ENCODE assay signal across 10 cellular contexts in genomic region chr14:91374897-91375747, GRCh38. TPM values are rescaled to one million over a fixed set of nuclear protein-coding genes. Genes with fewer than 3 reads are reported as not detected.
A peak's percentile ranks its signal among the peaks of the same experiment; 100 is the strongest.
DNase-seq lines count a peak whose midpoint lies in the region; ATAC-seq, FAIRE-seq and TF ChIP-seq lines count a peak whose summit lies in the region.
"Had no signal": no experiment of that assay in that cellular context is flagged by ENCODE, and none has a peak within 500 bp of the region (broad histone marks: within the 10 kb centered on the region; RNA-seq: fewer than 3 reads in every experiment).

No MANE protein-coding gene starts in this region.

- H3K27me3 Mint-ChIP-seq in activated naive CD8-positive, alpha-beta T cell treated with anti-CD3 and anti-CD28 coated beads, Interleukin-2, amount 10 ng/mL, durations not matched to agents 7 days and 5 days: no peaks in the 10 kb centered on the region

- peaks cover 11% of the 10 kb centered on the region for H3K36me3 Mint-ChIP-seq in activated naive CD8-positive, alpha-beta T cell treated with anti-CD3 and anti-CD28 coated beads, Interleukin-2, amount 10 ng/mL, durations not matched to agents 7 days and 5 days

- intact Hi-C loops in esophagus squamous epithelium (cut with DNase I): no loop called here

- FAIRE-seq in small intestine (lab: Jason Lieb, UNC): no peak
- FAIRE-seq: colon, TTC549 had no signal

- 53 to 76% (median 58%) methylated on average over 28 of the region's 28 CpGs for WGBS in small intestine, 3 donors
- WGBS in esophagus squamous epithelium, 2 donors: 62 to 87% methylated on average over 18 to 23 of the region's 28 CpGs

- H3K27me3 ChIP-seq in small intestine (ENCODE audit: control insufficient read depth in 2 of 2, insufficient read depth in 2 of 2, low read length in 2 of 2): no peaks in the 10 kb centered on the region
- no peaks in the 10 kb centered on the region for H3K27me3 ChIP-seq in esophagus squamous epithelium

- peak overlapping the region; percentile 80 for H3K4me3 Mint-ChIP-seq in activated naive CD8-positive, alpha-beta T cell treated with anti-CD3 and anti-CD28 coated beads, Interleukin-2, amount 10 ng/mL, durations not matched to agents 7 days and 5 days

- H3K9me3 ChIP-seq in small intestine (ENCODE audit: control insufficient read depth, low read depth) (no peaks in the 10 kb centered on the region), esophagus squamous epithelium (no peaks in the 10 kb centered on the region)

- no peaks in the 10 kb centered on the region for H3K9me3 Mint-ChIP-seq in activated naive CD8-positive, alpha-beta T cell treated with anti-CD3 and anti-CD28 coated beads, Interleukin-2, amount 10 ng/mL, durations not matched to agents 7 days and 5 days

- peak overlapping the region; percentile 90 for H3K27ac Mint-ChIP-seq in activated naive CD8-positive, alpha-beta T cell treated with anti-CD3 and anti-CD28 coated beads, Interleukin-2, amount 10 ng/mL, durations not matched to agents 7 days and 5 days

- H3K27ac ChIP-seq in small intestine (ENCODE audit: low read depth in 1 of 2, low read length in 1 of 2): peak overlapping the region; percentile 8 to 77
- H3K27ac ChIP-seq in esophagus squamous epithelium: peak overlapping the region in 1 of 4 donors; percentile 55

- H3K4me3 ChIP-seq in small intestine (ENCODE audit: low read depth in 1 of 2, low read length in 2 of 2) (no peak overlapping the region), esophagus squamous epithelium (no peak overlapping the region)

- TF ChIP-seq CTCF in esophagus squamous epithelium (IDR thresholded peaks at IDR 0.05): no peak

- POLR2A ChIA-PET in activated naive CD8-positive, alpha-beta T cell treated with anti-CD3 and anti-CD28 coated beads, Interleukin-2, amount 10 ng/mL, durations not matched to agents 7 days and 5 days (lab: Charles Lee): interaction anchor here (0.9 to 8.6 kb wide), 11 partner anchors 12 to 51 kb away, joined by 3 to 81 read pairs (median 8); partner anchors contain the start of gene CCDC88C

- DNase-seq in NCI-H2029 (lab: John Stamatoyannopoulos, UW): peak; percentile 76
- no peak for DNase-seq in NCI-H2029 treated with DMSO at 0.1 percent for 48 hours (lab: John Stamatoyannopoulos, UW)
- peak; percentile 86 for DNase-seq in NCI-H446 treated with DMSO at 0.1 percent for 48 hours (lab: John Stamatoyannopoulos, UW)
- peak; percentile 64 for DNase-seq in activated naive CD8-positive, alpha-beta T cell treated with anti-CD3 and anti-CD28 coated beads, Interleukin-2, amount 10 ng/mL, durations not matched to agents 7 days and 5 days
- DNase-seq in small intestine: no peak
- no peak for DNase-seq in esophagus squamous epithelium (lab: John Stamatoyannopoulos, UW)

- H3K36me3 ChIP-seq in small intestine (ENCODE audit: control insufficient read depth in 2 of 2, insufficient read depth in 2 of 2, low read length in 2 of 2) (no peaks in the 10 kb centered on the region), esophagus squamous epithelium (no peaks in the 10 kb centered on the region)

- ATAC-seq in activated naive CD8-positive, alpha-beta T cell treated with anti-CD3 and anti-CD28 coated beads, Interleukin-2, amount 10 ng/mL, durations not matched to agents 7 days and 5 days (ENCODE audit: low read depth): peak; percentile 21
- ATAC-seq in GM19395 (IDR thresholded peaks at IDR 0.05; ENCODE audit: unreplicated experiment): no peak
- ATAC-seq in HG02852 (IDR thresholded peaks at IDR 0.05; ENCODE audit: unreplicated experiment): no peak

- peaks cover 85% of the 10 kb centered on the region for H3K4me1 Mint-ChIP-seq in activated naive CD8-positive, alpha-beta T cell treated with anti-CD3 and anti-CD28 coated beads, Interleukin-2, amount 10 ng/mL, durations not matched to agents 7 days and 5 days

- TF ChIP-seq POLR2A in esophagus squamous epithelium (IDR thresholded peaks at IDR 0.05): no peak

- H3K4me1 ChIP-seq in small intestine (ENCODE audit: control insufficient read depth in 2 of 2, insufficient read depth in 1 of 2, low read depth in 1 of 2, low read length in 1 of 2): peaks cover 17 to 24% of the 10 kb centered on the region in 2 donors
- H3K4me1 ChIP-seq in esophagus squamous epithelium: peaks cover 39 to 100% (median 74%) of the 10 kb centered on the region in 3 donors

RNA-seq across cellular contexts. Expression of gene CCDC88C, which starts 42.5 kb away (rescaled TPM):
- 100 to 1,000 TPM; 206 to 209 TPM for total RNA-seq in activated naive CD8-positive, alpha-beta T cell treated with anti-CD3 and anti-CD28 coated beads, Interleukin-2, amount 10 ng/mL, durations not matched to agents 7 days and 5 days
- 10 to 100 TPM; 13.2 to 20.5 (median 16.1) TPM for polyA plus RNA-seq in small intestine
- total RNA-seq in esophagus squamous epithelium: 10 to 100 TPM; 23.2 to 31.5 (median 29.9) TPM

Comparison
In these comparisons a context has a peak if more than half of its experiments do, and no peak if none do; other contexts are left out.
1. DNase-seq: peak in NCI-H2029 (single experiment), NCI-H446 treated with DMSO at 0.1 percent for 48 hours (single experiment) and activated naive CD8-positive, alpha-beta T cell treated with anti-CD3 and anti-CD28 coated beads, Interleukin-2, amount 10 ng/mL, durations not matched to agents 7 days and 5 days (single experiment); none in NCI-H2029 treated with DMSO at 0.1 percent for 48 hours (single experiment), small intestine (single experiment) and esophagus squamous epithelium (single experiment).
2. RNA of gene CCDC88C, which starts 42.5 kb away (total RNA-seq): 206 to 209 TPM in activated naive CD8-positive, alpha-beta T cell treated with anti-CD3 and anti-CD28 coated beads, Interleukin-2, amount 10 ng/mL, durations not matched to agents 7 days and 5 days; 23.2 to 31.5 TPM in esophagus squamous epithelium; every median in the first group is over 4 times any median in the second.